9 cellular contexts compared by ENCODE assay signal in the genomic region with DNA sequence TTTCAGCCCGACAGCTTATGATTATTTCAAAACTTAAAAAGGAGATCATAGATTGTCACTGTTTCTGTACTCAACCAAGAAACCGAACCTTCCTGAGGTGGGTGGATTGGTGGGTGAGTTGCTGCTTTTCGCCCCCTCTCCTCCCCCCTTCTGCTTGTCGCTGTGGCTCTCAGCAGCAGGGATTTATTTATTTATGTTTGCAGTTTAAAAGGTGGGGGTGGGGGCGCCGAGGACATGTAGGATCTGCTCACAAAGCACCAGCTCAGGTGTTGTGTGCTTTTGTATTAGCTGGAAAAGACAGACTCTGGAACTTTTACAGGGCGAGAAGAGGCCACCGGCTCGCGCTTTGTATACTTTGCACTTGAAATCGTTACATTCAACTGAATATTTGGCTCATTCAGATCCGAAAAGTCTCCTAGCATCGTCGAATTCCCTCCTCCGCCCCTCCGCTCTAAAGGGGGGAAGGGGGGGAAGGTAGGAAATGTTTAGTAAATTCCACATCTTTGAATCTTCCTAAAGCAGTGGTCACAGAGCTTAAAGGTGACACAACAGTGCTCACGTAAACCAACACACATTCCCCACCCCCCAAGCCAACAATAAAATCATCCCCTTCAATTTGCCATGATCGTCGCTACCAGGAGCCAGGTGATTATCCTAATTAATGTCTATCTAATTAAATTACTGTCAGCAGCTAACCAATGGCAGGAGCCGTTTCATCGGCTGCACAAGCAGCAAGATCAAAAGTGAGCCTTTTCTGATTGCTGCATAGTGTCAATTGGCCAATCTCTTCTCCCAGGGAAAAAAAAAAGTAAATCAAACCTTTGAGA. TPM values are rescaled to one million over a fixed set of nuclear protein-coding genes. Genes with fewer than 3 reads are reported as not detected.
DNase-seq lines count a peak whose midpoint lies in the region; ATAC-seq and TF ChIP-seq lines count a peak whose summit lies in the region.
"Had no signal": no experiment of that assay in that cellular context is flagged by ENCODE, and none has a peak within 500 bp of the region (broad histone marks: within the 10 kb centered on the region; RNA-seq: fewer than 3 reads in every experiment).

No MANE protein-coding gene starts in this region.

- H3K9me3 Mint-ChIP-seq in activated CD4-positive, alpha-beta memory T cell treated with anti-CD3 and anti-CD28 coated beads for 36 hours: no peaks in the 10 kb centered on the region

- TF ChIP-seq CTCF in GM13976 (IDR thresholded peaks at IDR 0.05; ENCODE audit: borderline replicate concordance, control extremely low read depth, extremely low read depth, insufficient read depth, missing control alignments) (no peak), brain microvascular endothelial cell (IDR thresholded peaks at IDR 0.05; ENCODE audit: low read depth, low read length, missing control alignments) (no peak)

- intact Hi-C loops in activated CD4-positive, alpha-beta memory T cell treated with anti-CD3 and anti-CD28 coated beads for 36 hours (cut with micrococcal nuclease): loop anchor here (1.0 to 5.0 kb wide), 4 partner anchors 9 to 178 kb away; a partner anchor contains a TSS

- peaks cover 0 to 20% (median 8%) of the 10 kb centered on the region in 11 experiments; a peak in 12 of 22 replicates for H3K36me3 ChIP-seq in BLaER1 treated with 17β-estradiol and CSF1 and Interleukin-3, amounts not matched to agents 10 nM and 100 nM
- 0 out of 2 replicates have a peak, but pooled peaks cover 5% of the 10 kb centered on the region for H3K36me3 ChIP-seq in iPS-20b (ENCODE audit: insufficient read depth, low read depth, low read length)
- peaks cover 2% of the 10 kb centered on the region for H3K36me3 ChIP-seq in brain microvascular endothelial cell (replicated peaks)
- H3K36me3 ChIP-seq: gastrocnemius medialis had no signal

- CTCF ChIA-PET in activated CD4-positive, alpha-beta memory T cell treated with anti-CD3 and anti-CD28 coated beads for 36 hours (lab: Charles Lee): interaction anchor here (0.8 to 1.1 kb wide), 3 partner anchors 10 to 193 kb away, joined by 3 to 5 read pairs (median 3); no protein-coding TSS in a partner anchor

- H3K9me3 ChIP-seq in BLaER1 treated with 17β-estradiol and CSF1 and Interleukin-3, amounts not matched to agents 10 nM and 100 nM (replicated peaks in 1 of 11): peaks cover 10 to 16% (median 12%) of the 10 kb centered on the region in 11 experiments; a peak in 20 of 22 replicates
- peaks cover 3% of the 10 kb centered on the region; the same call in 1 of the 2 replicates for H3K9me3 ChIP-seq in iPS-20b (ENCODE audit: insufficient read depth, low read depth, low read length)
- H3K9me3 ChIP-seq: gastrocnemius medialis had no signal

- H3K27me3 Mint-ChIP-seq in activated CD4-positive, alpha-beta memory T cell treated with anti-CD3 and anti-CD28 coated beads for 36 hours: peaks cover 58% of the 10 kb centered on the region

- H4K20me1 ChIP-seq in BLaER1 treated with 17β-estradiol and CSF1 and Interleukin-3, amounts not matched to agents 10 nM and 100 nM: peaks cover 0 to 96% (median 77%) of the 10 kb centered on the region in 11 experiments; a peak in 20 of 22 replicates

- peaks cover 13 to 31% (median 17%) of the 10 kb centered on the region in 10 experiments for H3K4me1 ChIP-seq in BLaER1 treated with 17β-estradiol and CSF1 and Interleukin-3, amounts not matched to agents 10 nM and 100 nM
- H3K4me1 ChIP-seq in iPS-20b (ENCODE audit: insufficient read depth, low read length): peaks cover 13% of the 10 kb centered on the region

- DNase-seq in GM13976 (ENCODE audit: low spot score) (peak; percentile 42), brain microvascular endothelial cell (no peak)
- no peak for DNase-seq in activated CD4-positive, alpha-beta memory T cell treated with anti-CD3 and anti-CD28 coated beads for 36 hours
- DNase-seq in activated CD4-positive, CD25-positive, alpha-beta regulatory T cell (lab: John Stamatoyannopoulos, UW): no peak
- DNase-seq: gastrocnemius medialis had no signal

- peaks cover 93 to 99% (median 96%) of the 10 kb centered on the region in 11 experiments for H3K27me3 ChIP-seq in BLaER1 treated with 17β-estradiol and CSF1 and Interleukin-3, amounts not matched to agents 10 nM and 100 nM
- H3K27me3 ChIP-seq in iPS-20b (ENCODE audit: insufficient read depth, low read length): peaks cover 97% of the 10 kb centered on the region
- peaks cover 50% of the 10 kb centered on the region for H3K27me3 ChIP-seq in brain microvascular endothelial cell (replicated peaks)

- H3K4me3 ChIP-seq in BLaER1 treated with 17β-estradiol and CSF1 and Interleukin-3, amounts not matched to agents 10 nM and 100 nM: peak overlapping the region in 2 of 10 experiments; percentile 46 to 57; a peak in 2 of 20 replicates
- H3K4me3 ChIP-seq in iPS-20b (ENCODE audit: low read length): peak overlapping the region; percentile 6; the same call in 1 of the 2 replicates
- H3K4me3 ChIP-seq in brain microvascular endothelial cell (ENCODE audit: low read depth, low read length): no peak overlapping the region

- H3K36me3 Mint-ChIP-seq in activated CD4-positive, alpha-beta memory T cell treated with anti-CD3 and anti-CD28 coated beads for 36 hours: peaks cover 3% of the 10 kb centered on the region

- ATAC-seq in HG02970 (IDR thresholded peaks at IDR 0.05; ENCODE audit: low FRiP score, unreplicated experiment): no peak
- no peak for ATAC-seq in HG03378 (IDR thresholded peaks at IDR 0.05; ENCODE audit: unreplicated experiment)

- H3K4me3 Mint-ChIP-seq in activated CD4-positive, alpha-beta memory T cell treated with anti-CD3 and anti-CD28 coated beads for 36 hours: peak overlapping the region; percentile 32

- H3K27ac ChIP-seq in BLaER1 treated with 17β-estradiol and CSF1 and Interleukin-3, amounts not matched to agents 10 nM and 100 nM: no peak overlapping the region
- H3K27ac ChIP-seq in iPS-20b (ENCODE audit: low read length) (no peak overlapping the region), brain microvascular endothelial cell (no peak overlapping the region)
- H3K27ac ChIP-seq: gastrocnemius medialis had no signal

- H3K4me1 Mint-ChIP-seq in activated CD4-positive, alpha-beta memory T cell treated with anti-CD3 and anti-CD28 coated beads for 36 hours (ENCODE audit: low read depth): peaks cover 47% of the 10 kb centered on the region

- in situ Hi-C loops in GM13976 (cut with MboI; ENCODE audit: low sequenced_read_pairs, unreplicated experiment): no loop called here
- in situ Hi-C loops in brain microvascular endothelial cell (cut with HindIII; ENCODE audit: low pct_ligation_motif_present, low sequenced_read_pairs): no loop called here

- no peak overlapping the region for H3K9ac ChIP-seq in BLaER1 treated with 17β-estradiol and CSF1 and Interleukin-3, amounts not matched to agents 10 nM and 100 nM
- H3K9ac ChIP-seq in iPS-20b (ENCODE audit: low read depth, low read length): no peak overlapping the region

- POLR2A ChIA-PET in activated CD4-positive, alpha-beta memory T cell treated with anti-CD3 and anti-CD28 coated beads for 36 hours (lab: Charles Lee): interaction anchor here (0.6 kb wide), 1 partner anchor 8 kb away, joined by 4 read pairs; no protein-coding TSS in a partner anchor

- H3K27ac Mint-ChIP-seq in activated CD4-positive, alpha-beta memory T cell treated with anti-CD3 and anti-CD28 coated beads for 36 hours: no peak overlapping the region

- peak overlapping the region in 6 of 11 experiments; percentile 78 to 99 (median 90); a peak in 8 of 22 replicates for H3K4me2 ChIP-seq in BLaER1 treated with 17β-estradiol and CSF1 and Interleukin-3, amounts not matched to agents 10 nM and 100 nM

RNA-seq across cellular contexts. Expression of a gene that starts 0.4 kb away (rescaled TPM):
- total RNA-seq in activated CD4-positive, alpha-beta memory T cell treated with anti-CD3 and anti-CD28 coated beads for 36 hours: not detected
- total RNA-seq: gastrocnemius medialis had no signal
